Comparison of ENCODE assay signal across 1 cellular context in genomic region chr7:130486114-130486962, GRCh38.
TF ChIP-seq lines count a peak whose summit lies in the region.

No MANE protein-coding gene starts in this region.

TF ChIP-seq in A549, 52 proteins besides CTCF, POLR2A, EP300 and RAD21 (continued from another document):
- TF ChIP-seq ATOH8 (CRISPR knock-in tag; IDR thresholded peaks at IDR 0.05; ENCODE audit: low read depth) (0 out of 2 replicates have a peak, but pooled peaks have one; percentile 7), CBX8 (IDR thresholded peaks at IDR 0.05) (no peak), JUN (IDR thresholded peaks at IDR 0.05) (peak; percentile 51 to 65; a peak in 3 of 5 replicates), POLR2AphosphoS2 (conservative IDR thresholded peaks at IDR 0.05; ENCODE audit: low read length) (no peak), RFX5 (IDR thresholded peaks at IDR 0.05) (no peak), ESRRA (IDR thresholded peaks at IDR 0.05; ENCODE audit: borderline replicate concordance, low read length) (no peak), MYC (IDR thresholded peaks at IDR 0.05; ENCODE audit: borderline replicate concordance, low read length) (peak; percentile 73; the same call in 1 of the 2 replicates), FOSB (CRISPR knock-in tag; IDR thresholded peaks at IDR 0.05) (no peak), EHF (CRISPR knock-in tag; IDR thresholded peaks at IDR 0.05) (peak; percentile 51; the same call in 1 of the 2 replicates), HEYL (CRISPR knock-in tag; IDR thresholded peaks at IDR 0.05) (no peak), HOXA7 (CRISPR knock-in tag; IDR thresholded peaks at IDR 0.05) (no peak), BHLHE40 (IDR thresholded peaks at IDR 0.05; ENCODE audit: low read depth, low read length) (no peak), HOXB13 (CRISPR knock-in tag; IDR thresholded peaks at IDR 0.05; ENCODE audit: low read depth) (no peak), GATA3 (IDR thresholded peaks at IDR 0.05; ENCODE audit: borderline replicate concordance) (peak; percentile 38; the same call in 1 of the 2 replicates), NFE2L2 (conservative IDR thresholded peaks at IDR 0.05; ENCODE audit: low read length) (no peak), KDM5A (IDR thresholded peaks at IDR 0.05) (no peak), MAFK (IDR thresholded peaks at IDR 0.05; ENCODE audit: partially characterized antibody) (no peak), FOSL2 (IDR thresholded peaks at IDR 0.05) (no peak), FOSL2 (CRISPR knock-in tag; IDR thresholded peaks at IDR 0.05) (no peak), TFCP2L1 (CRISPR knock-in tag; IDR thresholded peaks at IDR 0.05) (no peak), BCL3 (IDR thresholded peaks at IDR 0.05) (no peak), HOXB5 (CRISPR knock-in tag; IDR thresholded peaks at IDR 0.05) (no peak), ZNF302 (CRISPR knock-in tag; IDR thresholded peaks at IDR 0.05) (no peak), NR3C1 (IDR thresholded peaks at IDR 0.05) (no peak), MAX (IDR thresholded peaks at IDR 0.05) (peak; percentile 99), HMGXB4 (CRISPR knock-in tag; IDR thresholded peaks at IDR 0.05; ENCODE audit: borderline replicate concordance) (no peak), CHD4 (IDR thresholded peaks at IDR 0.05; ENCODE audit: borderline replicate concordance) (no peak), EHMT2 (IDR thresholded peaks at IDR 0.05; ENCODE audit: low read depth) (no peak), MAZ (IDR thresholded peaks at IDR 0.05; ENCODE audit: borderline replicate concordance, low read depth, low read length) (no peak), ELK1 (IDR thresholded peaks at IDR 0.05; ENCODE audit: low read depth, low read length) (no peak), RNF2 (IDR thresholded peaks at IDR 0.05; ENCODE audit: borderline replicate concordance, low read depth) (peak; percentile 53; the same call in 1 of the 2 replicates), SREBF2 (IDR thresholded peaks at IDR 0.05) (no peak), PBX3 (IDR thresholded peaks at IDR 0.05) (0 out of 2 replicates have a peak, but pooled peaks have one; percentile 24), PHF8 (IDR thresholded peaks at IDR 0.05; ENCODE audit: borderline replicate concordance, low read depth) (peak; percentile 61)
